8 cellular contexts compared by ENCODE assay signal in the genomic region with DNA sequence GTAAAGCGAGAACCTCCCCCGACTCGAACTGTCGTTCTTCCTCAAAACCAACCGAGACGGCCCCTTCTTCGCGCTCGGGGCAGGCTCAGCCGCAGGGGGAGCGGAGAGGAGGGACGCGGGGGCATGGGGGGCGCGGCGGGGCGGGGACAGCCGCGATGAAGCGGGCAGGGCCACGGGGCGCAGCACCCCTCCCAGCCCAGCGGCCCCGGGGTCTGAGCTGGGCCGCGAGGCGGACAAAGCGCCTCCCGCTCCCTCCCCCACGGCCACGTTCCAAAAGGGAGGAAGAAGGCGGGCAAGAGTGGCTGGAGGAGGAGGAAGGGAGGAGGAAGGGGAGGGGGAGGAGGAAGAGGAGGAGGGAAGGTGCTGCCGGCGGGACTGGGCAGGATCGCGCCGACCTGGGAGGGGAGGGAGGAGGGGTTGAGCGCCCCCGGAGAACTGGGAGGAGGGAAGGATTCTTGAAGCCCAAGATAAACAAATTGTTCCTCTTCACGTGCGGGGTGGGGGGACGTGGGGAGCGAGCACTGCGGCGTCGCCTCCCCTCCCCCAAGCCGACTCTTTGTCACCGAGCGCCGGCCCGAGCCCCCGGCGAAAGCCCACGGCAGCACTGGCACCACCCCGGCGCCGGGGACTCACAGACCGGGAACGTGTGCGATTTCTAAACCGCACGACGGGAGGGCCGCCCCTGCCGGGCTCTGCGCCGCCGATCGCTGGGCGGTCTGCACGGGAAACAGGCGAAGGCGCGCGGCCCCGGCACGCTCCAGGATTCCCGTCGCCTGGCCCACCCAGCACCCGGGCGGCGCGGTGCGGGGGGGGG. TPM values are rescaled to one million over a fixed set of nuclear protein-coding genes. Genes with fewer than 3 reads are reported as not detected.
A peak's percentile ranks its signal among the peaks of the same experiment; 100 is the strongest.
DNase-seq lines count a peak whose midpoint lies in the region; ATAC-seq and TF ChIP-seq lines count a peak whose summit lies in the region.

No MANE protein-coding gene starts in this region.

- peak; percentile 49 to 68 for TF ChIP-seq POLR2A in gastrocnemius medialis (IDR thresholded peaks at IDR 0.05)

- TF ChIP-seq CTCF in HEK293 (tag by site-specific recombination; IDR thresholded peaks at IDR 0.05) (0 out of 2 replicates have a peak, but pooled peaks have one; percentile 24), gastrocnemius medialis (IDR thresholded peaks at IDR 0.05 in 4 of 5, conservative IDR thresholded peaks at IDR 0.05 in 1 of 5) (no peak)

- peak overlapping the region; percentile 86 to 98 (median 97) for H3K9ac ChIP-seq in BLaER1 treated with 17β-estradiol and CSF1 and Interleukin-3, amounts not matched to agents 10 nM and 100 nM
- peak overlapping the region; percentile 86; the same call in 1 of the 2 replicates for H3K9ac ChIP-seq in iPS-20b (ENCODE audit: low read depth, low read length)

- H3K36me3 ChIP-seq in BLaER1 treated with 17β-estradiol and CSF1 and Interleukin-3, amounts not matched to agents 10 nM and 100 nM = peaks cover 0 to 6% (median 0%) of the 10 kb centered on the region in 11 experiments; a peak in 3 of 22 replicates
- H3K36me3 ChIP-seq in HEK293 (ENCODE audit: control insufficient read depth in 2 of 2, insufficient read depth in 1 of 2, low read length in 2 of 2) (no peaks in the 10 kb centered on the region), iPS-20b (ENCODE audit: insufficient read depth, low read depth, low read length) (no peaks in the 10 kb centered on the region), gastrocnemius medialis (no peaks in the 10 kb centered on the region)

- intact Hi-C loops in gastrocnemius medialis (cut with DNase I; ENCODE audit: low total_unique reads) = loop anchor here (1.0 to 10.0 kb wide), 13 partner anchors 54 to 974 kb away; a partner anchor contains a TSS

- H3K4me1 ChIP-seq in BLaER1 treated with 17β-estradiol and CSF1 and Interleukin-3, amounts not matched to agents 10 nM and 100 nM = peaks cover 37 to 46% (median 44%) of the 10 kb centered on the region in 10 experiments
- H3K4me1 ChIP-seq in HEK293 (ENCODE audit: control insufficient read depth, insufficient read depth, low read length) (peaks cover 3% of the 10 kb centered on the region; the same call in 1 of the 2 replicates), iPS-20b (ENCODE audit: insufficient read depth, low read length) (peaks cover 15% of the 10 kb centered on the region; the same call in 1 of the 2 replicates), gastrocnemius medialis (peaks cover 0 to 19% of the 10 kb centered on the region in 2 donors)

- ATAC-seq in gastrocnemius medialis (peak; percentile 48 to 62), HG03469 (IDR thresholded peaks at IDR 0.05; ENCODE audit: unreplicated experiment) (no peak)

- H3K4me3 ChIP-seq in BLaER1 treated with 17β-estradiol and CSF1 and Interleukin-3, amounts not matched to agents 10 nM and 100 nM = peak overlapping the region; percentile 74 to 95 (median 89)
- H3K4me3 ChIP-seq in HEK293 (ENCODE audit: low read depth, low read length) (peak overlapping the region; percentile 64), iPS-20b (ENCODE audit: low read length) (peak overlapping the region; percentile 81), gastrocnemius medialis (peak overlapping the region; percentile 68 to 92 (median 88))

- H3K4me2 ChIP-seq in BLaER1 treated with 17β-estradiol and CSF1 and Interleukin-3, amounts not matched to agents 10 nM and 100 nM = peak overlapping the region; percentile 70 to 93 (median 90)

- H3K27ac ChIP-seq in BLaER1 treated with 17β-estradiol and CSF1 and Interleukin-3, amounts not matched to agents 10 nM and 100 nM = peak overlapping the region; percentile 80 to 99 (median 98)
- H3K27ac ChIP-seq in HEK293 (ENCODE audit: extremely low read depth, low read depth, low read length) (peak overlapping the region; percentile 99), iPS-20b (ENCODE audit: low read length) (peak overlapping the region; percentile 43), gastrocnemius medialis (peak overlapping the region; percentile 93 to 97 (median 94))

- POLR2A ChIA-PET in HEK293 (lab: Yijun Ruan, JAX) = interaction anchor here (0.5 to 2.1 kb wide), 9 partner anchors 34 to 605 kb away, joined by 3 to 9 read pairs (median 4); a partner anchor contains a TSS

- CTCF ChIA-PET in HEK293 (lab: Yijun Ruan, JAX) = interaction anchor here (0.7 to 1.2 kb wide), 3 partner anchors 41 to 140 kb away, joined by 3 to 5 read pairs (median 3); no protein-coding TSS in a partner anchor

- no peaks in the 10 kb centered on the region for H3K9me3 ChIP-seq in BLaER1 treated with 17β-estradiol and CSF1 and Interleukin-3, amounts not matched to agents 10 nM and 100 nM (replicated peaks in 1 of 11)
- H3K9me3 ChIP-seq in HEK293 (ENCODE audit: control insufficient read depth, insufficient read depth, low read depth, low read length) = no peaks in the 10 kb centered on the region
- H3K9me3 ChIP-seq in iPS-20b (ENCODE audit: insufficient read depth, low read depth, low read length) = no peaks in the 10 kb centered on the region
- H3K9me3 ChIP-seq in gastrocnemius medialis = no peaks in the 10 kb centered on the region

- DNase-seq in NCI-H446 treated with DMSO at 0.1 percent for 48 hours (lab: John Stamatoyannopoulos, UW) (peak; percentile 92), gastrocnemius medialis (peak; percentile 77 to 88)
- DNase-seq in activated CD4-positive, CD25-positive, alpha-beta regulatory T cell (lab: John Stamatoyannopoulos, UW) = peak; percentile 8 to 53 (median 32)
- peak; percentile 73 for DNase-seq in central memory CD4-positive, alpha-beta T cell

- in situ Hi-C loops in gastrocnemius medialis (cut with MboI; ENCODE audit: low sequenced_read_pairs in 4 of 4) = loop anchor here (5.0 to 25.0 kb wide), 5 partner anchors 84 to 419 kb away; no protein-coding TSS in a partner anchor

- no peaks in the 10 kb centered on the region for H3K27me3 ChIP-seq in BLaER1 treated with 17β-estradiol and CSF1 and Interleukin-3, amounts not matched to agents 10 nM and 100 nM
- H3K27me3 ChIP-seq in iPS-20b (ENCODE audit: insufficient read depth, low read length) (peaks cover 14% of the 10 kb centered on the region; the same call in 1 of the 2 replicates), gastrocnemius medialis (no peaks in the 10 kb centered on the region)

- H4K20me1 ChIP-seq in BLaER1 treated with 17β-estradiol and CSF1 and Interleukin-3, amounts not matched to agents 10 nM and 100 nM = peaks cover 0 to 24% (median 0%) of the 10 kb centered on the region in 11 experiments; a peak in 3 of 22 replicates

TF ChIP-seq in HEK293, 187 proteins besides CTCF, POLR2A, EP300 and RAD21 (continues in another document):
- TF ChIP-seq ZNF791 (tag by site-specific recombination; IDR thresholded peaks at IDR 0.05) (no peak), ZBTB20 (tag by site-specific recombination; IDR thresholded peaks at IDR 0.05) (peak; percentile 88), OSR2 (tag by site-specific recombination; IDR thresholded peaks at IDR 0.05) (peak; percentile 19), ZBTB8A (tag by site-specific recombination; IDR thresholded peaks at IDR 0.05) (peak; percentile 89), ZSCAN30 (tag by site-specific recombination; IDR thresholded peaks at IDR 0.05) (peak; percentile 4; the same call in 1 of the 2 replicates)
- TF ChIP-seq, protein P1, sequence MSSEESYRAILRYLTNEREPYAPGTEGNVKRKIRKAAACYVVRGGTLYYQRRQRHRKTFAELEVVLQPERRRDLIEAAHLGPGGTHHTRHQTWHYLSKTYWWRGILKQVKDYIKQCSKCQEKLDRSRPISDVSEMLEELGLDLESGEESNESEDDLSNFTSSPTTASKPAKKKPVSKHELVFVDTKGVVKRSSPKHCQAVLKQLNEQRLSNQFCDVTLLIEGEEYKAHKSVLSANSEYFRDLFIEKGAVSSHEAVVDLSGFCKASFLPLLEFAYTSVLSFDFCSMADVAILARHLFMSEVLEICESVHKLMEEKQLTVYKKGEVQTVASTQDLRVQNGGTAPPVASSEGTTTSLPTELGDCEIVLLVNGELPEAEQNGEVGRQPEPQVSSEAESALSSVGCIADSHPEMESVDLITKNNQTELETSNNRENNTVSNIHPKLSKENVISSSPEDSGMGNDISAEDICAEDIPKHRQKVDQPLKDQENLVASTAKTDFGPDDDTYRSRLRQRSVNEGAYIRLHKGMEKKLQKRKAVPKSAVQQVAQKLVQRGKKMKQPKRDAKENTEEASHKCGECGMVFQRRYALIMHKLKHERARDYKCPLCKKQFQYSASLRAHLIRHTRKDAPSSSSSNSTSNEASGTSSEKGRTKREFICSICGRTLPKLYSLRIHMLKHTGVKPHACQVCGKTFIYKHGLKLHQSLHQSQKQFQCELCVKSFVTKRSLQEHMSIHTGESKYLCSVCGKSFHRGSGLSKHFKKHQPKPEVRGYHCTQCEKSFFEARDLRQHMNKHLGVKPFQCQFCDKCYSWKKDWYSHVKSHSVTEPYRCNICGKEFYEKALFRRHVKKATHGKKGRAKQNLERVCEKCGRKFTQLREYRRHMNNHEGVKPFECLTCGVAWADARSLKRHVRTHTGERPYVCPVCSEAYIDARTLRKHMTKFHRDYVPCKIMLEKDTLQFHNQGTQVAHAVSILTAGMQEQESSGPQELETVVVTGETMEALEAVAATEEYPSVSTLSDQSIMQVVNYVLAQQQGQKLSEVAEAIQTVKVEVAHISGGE (tag by site-specific recombination; conservative IDR thresholded peaks at IDR 0.05; ENCODE audit: low read depth) = peak; percentile 83
- TF ChIP-seq, protein P2, sequence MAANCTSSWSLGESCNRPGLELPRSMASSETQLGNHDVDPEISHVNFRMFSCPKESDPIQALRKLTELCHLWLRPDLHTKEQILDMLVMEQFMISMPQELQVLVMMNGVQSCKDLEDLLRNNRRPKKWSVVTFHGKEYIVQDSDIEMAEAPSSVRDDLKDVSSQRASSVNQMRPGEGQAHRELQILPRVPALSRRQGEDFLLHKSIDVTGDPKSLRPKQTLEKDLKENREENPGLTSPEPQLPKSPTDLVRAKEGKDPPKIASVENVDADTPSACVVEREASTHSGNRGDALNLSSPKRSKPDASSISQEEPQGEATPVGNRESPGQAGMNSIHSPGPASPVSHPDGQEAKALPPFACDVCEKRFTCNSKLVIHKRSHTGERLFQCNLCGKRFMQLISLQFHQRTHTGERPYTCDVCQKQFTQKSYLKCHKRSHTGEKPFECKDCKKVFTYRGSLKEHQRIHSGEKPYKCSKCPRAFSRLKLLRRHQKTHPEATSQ (tag by site-specific recombination; IDR thresholded peaks at IDR 0.05) = 0 out of 2 replicates have a peak, but pooled peaks have one; percentile 31
- TF ChIP-seq, protein P3, sequence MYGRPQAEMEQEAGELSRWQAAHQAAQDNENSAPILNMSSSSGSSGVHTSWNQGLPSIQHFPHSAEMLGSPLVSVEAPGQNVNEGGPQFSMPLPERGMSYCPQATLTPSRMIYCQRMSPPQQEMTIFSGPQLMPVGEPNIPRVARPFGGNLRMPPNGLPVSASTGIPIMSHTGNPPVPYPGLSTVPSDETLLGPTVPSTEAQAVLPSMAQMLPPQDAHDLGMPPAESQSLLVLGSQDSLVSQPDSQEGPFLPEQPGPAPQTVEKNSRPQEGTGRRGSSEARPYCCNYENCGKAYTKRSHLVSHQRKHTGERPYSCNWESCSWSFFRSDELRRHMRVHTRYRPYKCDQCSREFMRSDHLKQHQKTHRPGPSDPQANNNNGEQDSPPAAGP (tag by site-specific recombination; IDR thresholded peaks at IDR 0.05) = peak; percentile 65

RNA-seq across cellular contexts. Expression of a gene that starts 2.9 kb away (rescaled TPM):
- 1 to 10 TPM in 3 of 4 donors, under 1 TPM in 1; 0.98 to 1.5 (median 1.4) TPM for total RNA-seq in gastrocnemius medialis

Comparison
In these comparisons a context has a peak if more than half of its experiments do, and no peak if none do; other contexts are left out.
1. H3K27ac ChIP-seq: peak in every context shown above with its lines; median percentile 99 in HEK293; 98 in BLaER1 treated with 17β-estradiol and CSF1 and Interleukin-3, amounts not matched to agents 10 nM and 100 nM; 94 in gastrocnemius medialis; 43 in iPS-20b.
2. DNase-seq: peak in every context shown above with its lines; median percentile 92 in NCI-H446 treated with DMSO at 0.1 percent for 48 hours; 82 in gastrocnemius medialis; 73 in central memory CD4-positive, alpha-beta T cell; 32 in activated CD4-positive, CD25-positive, alpha-beta regulatory T cell.